25 cellular contexts compared by ENCODE assay signal in the genomic region with DNA sequence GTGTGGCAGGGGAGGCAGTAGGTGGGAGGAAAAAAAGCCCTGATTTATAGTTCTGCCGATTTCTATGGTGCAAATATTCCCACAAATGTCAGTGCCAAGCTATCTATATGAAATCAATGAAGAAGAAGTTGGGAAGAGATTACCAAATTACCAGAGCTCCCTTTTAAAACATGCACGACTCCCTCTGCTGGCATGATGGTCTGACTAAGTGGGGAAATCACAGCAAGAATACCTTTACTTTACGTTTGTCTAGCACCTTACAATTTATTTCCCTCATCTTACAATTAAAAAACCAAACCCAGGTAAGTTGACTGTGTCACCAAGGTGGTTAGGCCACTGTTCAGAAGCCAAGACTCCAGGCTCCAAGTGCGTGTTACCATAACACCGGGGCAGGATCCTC. TPM values are rescaled to one million over a fixed set of nuclear protein-coding genes. Genes with fewer than 3 reads are reported as not detected.
DNase-seq lines count a peak whose midpoint lies in the region; ATAC-seq and TF ChIP-seq lines count a peak whose summit lies in the region.
"Had no signal": no experiment of that assay in that cellular context is flagged by ENCODE, and none has a peak within 500 bp of the region (broad histone marks: within the 10 kb centered on the region; RNA-seq: fewer than 3 reads in every experiment).

No MANE protein-coding gene starts in this region.

- no peaks in the 10 kb centered on the region for H3K36me3 ChIP-seq in BJ (ENCODE audit: control insufficient read depth, insufficient read depth, low read length)
- H3K36me3 ChIP-seq: lower lobe of right lung, ovary, upper lobe of right lung had no signal

- peaks cover 2% of the 10 kb centered on the region; the same call in 1 of the 2 replicates for H3K27me3 Mint-ChIP-seq in HFFc6 (ENCODE audit: insufficient read depth)
- no peaks in the 10 kb centered on the region for H3K27me3 Mint-ChIP-seq in glutamatergic neuron (ENCODE audit: unreplicated experiment)
- no peaks in the 10 kb centered on the region for H3K27me3 Mint-ChIP-seq in activated naive CD4-positive, alpha-beta T cell treated with anti-CD3 and anti-CD28 coated beads, Interleukin-2, amount 10 ng/mL, durations not matched to agents 7 days and 5 days
- no peaks in the 10 kb centered on the region for H3K27me3 Mint-ChIP-seq in mesothelial cell of epicardium (ENCODE audit: low read depth)
- H3K27me3 Mint-ChIP-seq: activated CD8-positive, alpha-beta T cell treated with anti-CD3 and anti-CD28 coated beads for 36 hours; activated naive CD4-positive, alpha-beta T cell treated with anti-CD3 and anti-CD28 coated beads, Interleukin-2, amount 50 U/mL, for 24 hours had no signal

- in situ Hi-C loops in astrocyte of the cerebellum (cut with HindIII; ENCODE audit: low sequenced_read_pairs) = no loop called here

- peaks cover 19% of the 10 kb centered on the region for H3K4me1 Mint-ChIP-seq in HFFc6 (ENCODE audit: low read depth)
- peaks cover 4% of the 10 kb centered on the region for H3K4me1 Mint-ChIP-seq in glutamatergic neuron (ENCODE audit: low read depth, unreplicated experiment)
- peaks cover 5% of the 10 kb centered on the region for H3K4me1 Mint-ChIP-seq in activated naive CD4-positive, alpha-beta T cell treated with anti-CD3 and anti-CD28 coated beads, Interleukin-2, amount 10 ng/mL, durations not matched to agents 7 days and 5 days
- H3K4me1 Mint-ChIP-seq in mesothelial cell of epicardium = no peaks in the 10 kb centered on the region
- H3K4me1 Mint-ChIP-seq: activated naive CD4-positive, alpha-beta T cell treated with anti-CD3 and anti-CD28 coated beads, Interleukin-2, amount 50 U/mL, for 24 hours; WTC11 had no signal

- DNase-seq in BJ (ENCODE audit: low read depth) (no peak), HFFc6 (no peak), astrocyte of the cerebellum (ENCODE audit: low read depth) (no peak), glutamatergic neuron (no peak), mesothelial cell of epicardium (ENCODE audit: low spot score in 2 of 2, unreplicated experiment in 2 of 2) (no peak), NCI-H526 treated with DMSO at 0.1 percent for 48 hours (lab: John Stamatoyannopoulos, UW) (no peak)
- DNase-seq in activated naive CD4-positive, alpha-beta T cell treated with anti-CD3 and anti-CD28 coated beads, Interleukin-2, amount 10 ng/mL, durations not matched to agents 7 days and 5 days = no peak
- DNase-seq: activated CD8-positive, alpha-beta T cell treated with anti-CD3 and anti-CD28 coated beads for 36 hours; activated T-cell treated with anti-CD3 and anti-CD28 coated beads, Interleukin-2, amount 50 U/mL, for 4 hours; body of pancreas; Caco-2; erythroblast; Kasumi-1; lower lobe of right lung; NCI-H1417 treated with DMSO at 0.1 percent for 48 hours; NK-92 treated with Interleukin-12 subunit alpha and Interleukin-12 subunit beta, amount 100 ng/mL, for 24 hours; ovary; stimulated activated CD4-positive, alpha-beta T cell treated with anti-CD3 and anti-CD28 coated beads, Interleukin-1b, Interleukin-23, amount 100 ng/mL, for 48 hours; stimulated activated naive CD8-positive, alpha-beta T cell treated with anti-CD3 and anti-CD28 coated beads, Interleukin-15, Interleukin-2, amounts not matched to agents 100 U/mL and 50 U/mL, for 24 hours; upper lobe of right lung had no signal

- H3K4me3 Mint-ChIP-seq in HFFc6 (no peak overlapping the region), glutamatergic neuron (ENCODE audit: unreplicated experiment) (no peak overlapping the region), mesothelial cell of epicardium (no peak overlapping the region)
- no peak overlapping the region for H3K4me3 Mint-ChIP-seq in activated naive CD4-positive, alpha-beta T cell treated with anti-CD3 and anti-CD28 coated beads, Interleukin-2, amount 10 ng/mL, durations not matched to agents 7 days and 5 days
- H3K4me3 Mint-ChIP-seq: activated CD8-positive, alpha-beta T cell treated with anti-CD3 and anti-CD28 coated beads for 36 hours; activated naive CD4-positive, alpha-beta T cell treated with anti-CD3 and anti-CD28 coated beads, Interleukin-2, amount 50 U/mL, for 24 hours; activated T-cell treated with anti-CD3 and anti-CD28 coated beads, Interleukin-2, amount 50 U/mL, for 4 hours; WTC11 had no signal

- H3K9me3 Mint-ChIP-seq in HFFc6 (no peaks in the 10 kb centered on the region), glutamatergic neuron (ENCODE audit: unreplicated experiment) (peaks cover 10% of the 10 kb centered on the region), mesothelial cell of epicardium (peaks cover 36% of the 10 kb centered on the region)
- peaks cover 19% of the 10 kb centered on the region for H3K9me3 Mint-ChIP-seq in activated naive CD4-positive, alpha-beta T cell treated with anti-CD3 and anti-CD28 coated beads, Interleukin-2, amount 10 ng/mL, durations not matched to agents 7 days and 5 days
- H3K9me3 Mint-ChIP-seq: activated CD8-positive, alpha-beta T cell treated with anti-CD3 and anti-CD28 coated beads for 36 hours; activated naive CD4-positive, alpha-beta T cell treated with anti-CD3 and anti-CD28 coated beads, Interleukin-2, amount 50 U/mL, for 24 hours had no signal

- CTCF ChIA-PET in BJ (lab: Yijun Ruan, JAX) = no interaction called here
- CTCF ChIA-PET in activated naive CD4-positive, alpha-beta T cell treated with anti-CD3 and anti-CD28 coated beads, Interleukin-2, amount 10 ng/mL, durations not matched to agents 7 days and 5 days (lab: Charles Lee) = no interaction called here

- H3K36me3 Mint-ChIP-seq in HFFc6 (ENCODE audit: low read depth) (peaks cover 23% of the 10 kb centered on the region), glutamatergic neuron (ENCODE audit: unreplicated experiment) (peaks cover 42% of the 10 kb centered on the region), mesothelial cell of epicardium (peaks cover 43% of the 10 kb centered on the region)
- H3K36me3 Mint-ChIP-seq in activated naive CD4-positive, alpha-beta T cell treated with anti-CD3 and anti-CD28 coated beads, Interleukin-2, amount 10 ng/mL, durations not matched to agents 7 days and 5 days = peaks cover 9% of the 10 kb centered on the region

- POLR2A ChIA-PET in BJ (lab: Charles Lee) = no interaction called here

- H3K27me3 ChIP-seq in BJ (ENCODE audit: control insufficient read depth, insufficient read depth, low read length) = no peaks in the 10 kb centered on the region
- H3K27me3 ChIP-seq: body of pancreas, ovary, upper lobe of right lung had no signal

- 0 out of 2 replicates have a peak, but pooled peaks have one; percentile 17 for TF ChIP-seq CTCF in BJ (IDR thresholded peaks at IDR 0.05; ENCODE audit: insufficient read depth, low read depth, low read length)
- peak; percentile 56 for TF ChIP-seq CTCF in HFFc6 (IDR thresholded peaks at IDR 0.05)
- TF ChIP-seq CTCF in astrocyte of the cerebellum (IDR thresholded peaks at IDR 0.05; ENCODE audit: low read depth, low read length, missing control alignments) = peak; percentile 32
- TF ChIP-seq CTCF in glutamatergic neuron (IDR thresholded peaks at IDR 0.05; ENCODE audit: partially characterized antibody, unreplicated experiment) = no peak
- no peak for TF ChIP-seq CTCF in mesothelial cell of epicardium (IDR thresholded peaks at IDR 0.05; ENCODE audit: unreplicated experiment)

- H3K27ac Mint-ChIP-seq in HFFc6 = no peak overlapping the region
- H3K27ac Mint-ChIP-seq in glutamatergic neuron (ENCODE audit: unreplicated experiment) = peak overlapping the region; percentile 40
- H3K27ac Mint-ChIP-seq in activated naive CD4-positive, alpha-beta T cell treated with anti-CD3 and anti-CD28 coated beads, Interleukin-2, amount 10 ng/mL, durations not matched to agents 7 days and 5 days = no peak overlapping the region
- no peak overlapping the region for H3K27ac Mint-ChIP-seq in mesothelial cell of epicardium
- H3K27ac Mint-ChIP-seq: activated CD8-positive, alpha-beta T cell treated with anti-CD3 and anti-CD28 coated beads for 36 hours; activated naive CD4-positive, alpha-beta T cell treated with anti-CD3 and anti-CD28 coated beads, Interleukin-2, amount 50 U/mL, for 24 hours; WTC11 had no signal

- ATAC-seq in esophagus mucosa = no peak
- ATAC-seq: activated CD8-positive, alpha-beta T cell treated with anti-CD3 and anti-CD28 coated beads for 36 hours; activated T-cell treated with anti-CD3 and anti-CD28 coated beads, Interleukin-2, amount 50 U/mL, for 4 hours; body of pancreas; lower lobe of right lung; Right ventricle myocardium inferior; sciatic nerve; stimulated activated naive CD8-positive, alpha-beta T cell treated with anti-CD3 and anti-CD28 coated beads, Interleukin-15, Interleukin-2, amounts not matched to agents 100 U/mL and 50 U/mL, for 24 hours; upper lobe of right lung; WTC11 had no signal

- H3K4me3 ChIP-seq in BJ (ENCODE audit: low read depth, low read length) (no peak overlapping the region), astrocyte of the cerebellum (ENCODE audit: low read depth, low read length) (no peak overlapping the region)
- H3K4me3 ChIP-seq: body of pancreas, lower lobe of right lung, ovary, upper lobe of right lung had no signal

RNA-seq across cellular contexts. Expression of a gene that starts 55.6 kb away (rescaled TPM):
- polyA plus RNA-seq in BJ (2011; rRNA removed) = 3.1 and 3.7 TPM in 2 replicates
- 1.8 and 2.1 TPM in 2 replicates for polyA minus RNA-seq in BJ (2011; rRNA and poly(A)+ RNA removed)
- total RNA-seq in HFFc6 (2021; fragmentation: NEBNext Ultra II Directional; extraction: Animal tissue kit (Norgen Biotek cat#: 25700)) = 1 to 10 TPM; 2.3 to 4.0 (median 2.7) TPM
- total RNA-seq in glutamatergic neuron (ENCODE audit: unreplicated experiment) (90.2 TPM), mesothelial cell of epicardium (21.5 to 23.9 TPM (median 23.7 TPM) in 3 replicates), esophagus mucosa (9.6 TPM)

Comparison
In these comparisons a context has a peak if more than half of its experiments do, and no peak if none do; other contexts are left out.
1. CTCF ChIP-seq: peak in BJ (single experiment), HFFc6 (single experiment) and astrocyte of the cerebellum (single experiment); none in glutamatergic neuron (single experiment) and mesothelial cell of epicardium (single experiment).